In genomic region chr19:42352216-42352892, GRCh38 we compare ENCODE assay signal across 11 cellular contexts. TPM values are rescaled to one million over a fixed set of nuclear protein-coding genes. Genes with fewer than 3 reads are reported as not detected.
DNase-seq lines count a peak whose midpoint lies in the region; TF ChIP-seq lines count a peak whose summit lies in the region.
"Had no signal": no experiment of that assay in that cellular context is flagged by ENCODE, and none has a peak within 500 bp of the region (broad histone marks: within the 10 kb centered on the region; RNA-seq: fewer than 3 reads in every experiment).

No MANE protein-coding gene starts in this region.

- no peak overlapping the region for H3K9ac ChIP-seq in MM.1S (ENCODE audit: low read length)

- no peak overlapping the region for H2AFZ ChIP-seq in MM.1S (ENCODE audit: low read length)

- H3K27ac Mint-ChIP-seq in nephron progenitor cell: peak overlapping the region; percentile 48

- WGBS in suprapubic skin: 73% methylated on average over 1 of the region's 20 CpGs

- DNase-seq in G401 (ENCODE audit: low spot score): peak; percentile 62
- peak; percentile 36 for DNase-seq in LHCN-M2 (ENCODE audit: low read depth)
- DNase-seq in nephron progenitor cell: no peak
- DNase-seq in effector CD4-positive, alpha-beta T cell: no peak
- DNase-seq in suprapubic skin (ENCODE audit: low spot score in 2 of 2): no peak
- no peak for DNase-seq in AG20443 (ENCODE audit: low spot score)
- no peak for DNase-seq in MM.1S
- DNase-seq: colonic mucosa, NCI-H446 treated with DMSO at 0.1 percent for 48 hours, tibial artery had no signal

- no peaks in the 10 kb centered on the region for H3K9me3 Mint-ChIP-seq in nephron progenitor cell

- H3K4me3 Mint-ChIP-seq in nephron progenitor cell: no peak overlapping the region

- no peaks in the 10 kb centered on the region for H3K9me2 ChIP-seq in MM.1S (replicated peaks; ENCODE audit: insufficient read depth, low read length)

- no peak for TF ChIP-seq CTCF in nephron progenitor cell (IDR thresholded peaks at IDR 0.05)
- TF ChIP-seq CTCF in suprapubic skin (IDR thresholded peaks at IDR 0.05): no peak
- TF ChIP-seq CTCF in MM.1S (IDR thresholded peaks at IDR 0.05; ENCODE audit: low read length): no peak

- no peaks in the 10 kb centered on the region for H3K27me3 Mint-ChIP-seq in nephron progenitor cell (ENCODE audit: low read depth, poor library complexity)

- no peak overlapping the region for H3K4me2 ChIP-seq in MM.1S (ENCODE audit: low read depth, low read length)

- peak overlapping the region; percentile 98 for H3K27ac ChIP-seq in angular gyrus (ENCODE audit: low read depth, low read length)
- no peak overlapping the region for H3K27ac ChIP-seq in suprapubic skin
- no peak overlapping the region for H3K27ac ChIP-seq in MM.1S (ENCODE audit: low read length)
- H3K27ac ChIP-seq: colonic mucosa, tibial artery had no signal

- no peaks in the 10 kb centered on the region for H3F3A ChIP-seq in MM.1S (ENCODE audit: insufficient read depth, low read length)

- H3K4me3 ChIP-seq in suprapubic skin (no peak overlapping the region), MM.1S (ENCODE audit: low read length) (no peak overlapping the region)
- H3K4me3 ChIP-seq: colonic mucosa, tibial artery had no signal

- H3K27me3 ChIP-seq in suprapubic skin (no peaks in the 10 kb centered on the region), MM.1S (replicated peaks; ENCODE audit: insufficient read depth, low read length) (no peaks in the 10 kb centered on the region)
- H3K27me3 ChIP-seq: colonic mucosa, tibial artery had no signal

- no peak for TF ChIP-seq POLR2A in suprapubic skin (IDR thresholded peaks at IDR 0.05)

- in situ Hi-C loops in G401 (cut with HindIII; ENCODE audit: low sequenced_read_pairs): no loop called here

- peaks cover 7% of the 10 kb centered on the region for H3K4me1 Mint-ChIP-seq in nephron progenitor cell

- no peaks in the 10 kb centered on the region for H3K9me3 ChIP-seq in suprapubic skin
- no peaks in the 10 kb centered on the region for H3K9me3 ChIP-seq in MM.1S (replicated peaks; ENCODE audit: insufficient read depth, low read length)
- H3K9me3 ChIP-seq: colonic mucosa, tibial artery had no signal

- H4K20me1 ChIP-seq in MM.1S (ENCODE audit: insufficient read depth, low read length): no peaks in the 10 kb centered on the region

- TF ChIP-seq EP300 in suprapubic skin (IDR thresholded peaks at IDR 0.05): no peak

- no peaks in the 10 kb centered on the region for H3K79me2 ChIP-seq in MM.1S (ENCODE audit: low read length)

- H3K36me3 ChIP-seq in suprapubic skin (peaks cover 67% of the 10 kb centered on the region), MM.1S (replicated peaks; ENCODE audit: insufficient read depth, low read length) (no peaks in the 10 kb centered on the region)
- H3K36me3 ChIP-seq: colonic mucosa had no signal

- H3K36me3 Mint-ChIP-seq in nephron progenitor cell (ENCODE audit: low read depth): peaks cover 19% of the 10 kb centered on the region

- no peaks in the 10 kb centered on the region for H3K4me1 ChIP-seq in suprapubic skin
- no peaks in the 10 kb centered on the region for H3K4me1 ChIP-seq in MM.1S (ENCODE audit: low read length)
- H3K4me1 ChIP-seq: colonic mucosa, tibial artery had no signal

RNA-seq across cellular contexts. Expression of gene MEGF8, which starts 26.9 kb away (rescaled TPM):
- 27.5 and 41.5 TPM in 2 replicates for total RNA-seq in G401 (2014; rRNA removed; shearing (Covaris generic))
- total RNA-seq in LHCN-M2 (2014; rRNA removed) (19.6 and 20.2 TPM in 2 replicates), suprapubic skin (10 to 100 TPM; 10.7 to 21.5 (median 16.1) TPM)
- polyA plus RNA-seq in LHCN-M2 (2012): 17.7 TPM

RNA-seq across cellular contexts. Expression of gene CNFN, which starts 37.7 kb away (rescaled TPM):
- 3.9 TPM in 1 of 2 replicates, not detected in the other for total RNA-seq in G401 (2014; rRNA removed; shearing (Covaris generic))
- not detected in 2 replicates for total RNA-seq in LHCN-M2 (2014; rRNA removed)
- polyA plus RNA-seq in LHCN-M2 (2012): 1.1 TPM
- 100 to 1,000 TPM in 3 of 4 donors, 10 to 100 TPM in 1; 52.9 to 364 (median 353) TPM for total RNA-seq in suprapubic skin

RNA-seq across cellular contexts. Expression of gene TMEM145, which starts 39.2 kb away (rescaled TPM):
- not detected in 2 replicates for total RNA-seq in G401 (2014; rRNA removed; shearing (Covaris generic))
- 1.7 TPM in 1 of 2 replicates, not detected in the other for total RNA-seq in LHCN-M2 (2014; rRNA removed)
- 0.27 TPM for polyA plus RNA-seq in LHCN-M2 (2012)
- 1 to 10 TPM in 1 of 4 donors, not detected in 3; 4.2 TPM for total RNA-seq in suprapubic skin

RNA-seq across cellular contexts. Expression of gene PAFAH1B3, which starts 49.9 kb away (rescaled TPM):
- total RNA-seq in G401 (2014; rRNA removed; shearing (Covaris generic)): 151 and 170 TPM in 2 replicates
- total RNA-seq in LHCN-M2 (2014; rRNA removed) (85.3 and 99.0 TPM in 2 replicates), suprapubic skin (10 to 100 TPM; 14.4 to 33.0 (median 18.9) TPM)
- 74.2 TPM for polyA plus RNA-seq in LHCN-M2 (2012)

RNA-seq across cellular contexts. Expression of gene PRR19, which starts 50.4 kb away (rescaled TPM):
- total RNA-seq in G401 (2014; rRNA removed; shearing (Covaris generic)): 1.8 and 2.1 TPM in 2 replicates
- total RNA-seq in LHCN-M2 (2014; rRNA removed) (2.2 and 2.3 TPM in 2 replicates), suprapubic skin (1 to 10 TPM in 2 of 4 donors, under 1 TPM in 2; 0.73 to 1.7 (median 1.1) TPM)
- 1.8 TPM for polyA plus RNA-seq in LHCN-M2 (2012)

Comparison
In these comparisons a context has a peak if more than half of its experiments do, and no peak if none do; other contexts are left out.
1. DNase-seq: peak in G401 (single experiment) and LHCN-M2 (single experiment); none in nephron progenitor cell (single experiment), effector CD4-positive, alpha-beta T cell (single experiment), suprapubic skin (0 of 2), AG20443 (single experiment) and MM.1S (single experiment).
2. RNA of gene CNFN, which starts 37.7 kb away (total RNA-seq): 52.9 to 364 TPM in suprapubic skin; 3.9 TPM in G401 and not detected in LHCN-M2; every median in the first group is over 10 times any median in the second.